8 cellular contexts compared by ENCODE assay signal in the genomic region with DNA sequence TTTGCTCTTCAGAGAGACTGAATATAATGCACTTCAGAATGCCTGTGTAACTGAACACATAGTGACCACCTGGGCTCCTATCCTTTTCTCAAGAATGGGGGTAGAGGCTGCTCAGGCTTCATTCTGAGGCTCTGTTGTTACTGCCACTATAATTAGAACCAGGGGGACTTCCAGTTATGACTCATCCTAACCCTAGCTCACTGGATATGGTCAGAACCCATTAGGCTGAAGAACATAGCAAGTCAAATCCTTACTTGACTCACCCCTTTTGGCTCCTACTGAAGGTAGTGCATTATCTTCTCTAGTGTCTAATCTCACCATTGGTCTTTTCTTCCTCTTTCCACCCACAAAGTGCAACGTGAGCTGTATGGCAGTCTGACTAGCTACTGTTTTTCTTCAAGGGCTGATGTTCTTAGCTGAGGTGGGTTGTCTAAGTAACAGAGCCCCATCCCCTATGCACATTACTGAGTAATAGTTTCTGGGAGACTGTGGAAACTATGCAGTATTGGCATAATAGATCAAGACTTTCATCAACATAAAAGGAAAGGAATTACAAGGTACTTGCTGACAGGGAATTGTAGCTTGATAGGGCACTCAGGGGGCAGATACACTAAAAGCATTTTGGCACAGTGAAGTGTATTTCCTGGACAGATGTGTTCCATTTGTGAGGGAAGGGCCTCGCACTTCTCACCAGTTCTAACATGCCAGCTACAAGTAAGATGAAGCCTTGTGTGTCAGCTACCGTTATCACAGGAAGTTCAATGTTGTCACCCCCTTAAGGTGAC.
DNase-seq lines count a peak whose midpoint lies in the region; ATAC-seq and TF ChIP-seq lines count a peak whose summit lies in the region.

No MANE protein-coding gene starts in this region.

- H3K9me3 ChIP-seq in uterus, result no peaks in the 10 kb centered on the region

- ATAC-seq in GM19452 (IDR thresholded peaks at IDR 0.05; ENCODE audit: unreplicated experiment) (peak; percentile 95), HG03442 (IDR thresholded peaks at IDR 0.05; ENCODE audit: unreplicated experiment) (peak; percentile 97)

- intact Hi-C loops in uterus (cut with DNase I; ENCODE audit: low total_unique reads), result no loop called here

- no peak for TF ChIP-seq CTCF in uterus (IDR thresholded peaks at IDR 0.05)

- H3K4me1 Mint-ChIP-seq in T-helper 2 cell treated with Interferon-gamma antibody and Interleukin-4, amounts not matched to agents 5 μg/mL and 100 μg/mL, for 36 hours (ENCODE audit: low read depth), result peaks cover 14% of the 10 kb centered on the region

- H3K4me1 ChIP-seq in uterus, result peaks cover 0 to 4% of the 10 kb centered on the region in 2 donors

- H3K27me3 ChIP-seq in uterus, result no peaks in the 10 kb centered on the region

- DNase-seq in GDM1 (lab: John Stamatoyannopoulos, UW) (peak; percentile 7), islet precursor cell (peak; percentile 76), HEK293T (ENCODE audit: extremely low spot score) (no peak), uterus (no peak), NCI-H2081 treated with DMSO at 0.1 percent for 48 hours (lab: John Stamatoyannopoulos, UW) (no peak)
- peak; percentile 64 for DNase-seq in T-helper 2 cell treated with Interferon-gamma antibody and Interleukin-4, amounts not matched to agents 5 μg/mL and 100 μg/mL, for 36 hours (ENCODE audit: low spot score)

- POLR2A ChIA-PET in HEK293T (lab: Yijun Ruan, JAX), result interaction anchor here (1.4 kb wide), 1 partner anchor 1096 kb away, joined by 3 read pairs; a partner anchor contains a TSS

- CTCF ChIA-PET in HEK293T (lab: Yijun Ruan, JAX), result no interaction called here

- peak overlapping the region; percentile 41 for H3K27ac Mint-ChIP-seq in T-helper 2 cell treated with Interferon-gamma antibody and Interleukin-4, amounts not matched to agents 5 μg/mL and 100 μg/mL, for 36 hours

- no peak overlapping the region for H3K27ac ChIP-seq in uterus

- TF ChIP-seq POLR2A in uterus (IDR thresholded peaks at IDR 0.05), result no peak

- H3K4me3 ChIP-seq in uterus, result no peak overlapping the region

- no peaks in the 10 kb centered on the region for H3K9me3 Mint-ChIP-seq in T-helper 2 cell treated with Interferon-gamma antibody and Interleukin-4, amounts not matched to agents 5 μg/mL and 100 μg/mL, for 36 hours

- no peaks in the 10 kb centered on the region for H3K36me3 Mint-ChIP-seq in T-helper 2 cell treated with Interferon-gamma antibody and Interleukin-4, amounts not matched to agents 5 μg/mL and 100 μg/mL, for 36 hours (ENCODE audit: low read depth)

- H3K27me3 Mint-ChIP-seq in T-helper 2 cell treated with Interferon-gamma antibody and Interleukin-4, amounts not matched to agents 5 μg/mL and 100 μg/mL, for 36 hours (ENCODE audit: low read depth), result no peaks in the 10 kb centered on the region

- H3K36me3 ChIP-seq in uterus, result no peaks in the 10 kb centered on the region

- H3K4me3 Mint-ChIP-seq in T-helper 2 cell treated with Interferon-gamma antibody and Interleukin-4, amounts not matched to agents 5 μg/mL and 100 μg/mL, for 36 hours, result no peak overlapping the region

TF ChIP-seq in HEK293T, 16 proteins besides CTCF, POLR2A, EP300 and RAD21:
- no peak for TF ChIP-seq ELF4 (IDR thresholded peaks at IDR 0.05)
- TF ChIP-seq HDGF (IDR thresholded peaks at IDR 0.05; ENCODE audit: borderline replicate concordance), result no peak
- TF ChIP-seq ARNT (IDR thresholded peaks at IDR 0.05), result no peak
- no peak for TF ChIP-seq NFRKB (IDR thresholded peaks at IDR 0.05)
- TF ChIP-seq ZNF384 (IDR thresholded peaks at IDR 0.05), result no peak
TF ChIP-seq in HEK293T: peak in this region for 0.

Comparison
In these comparisons a context has a peak if more than half of its experiments do, and no peak if none do; other contexts are left out.
1. DNase-seq: peak in GDM1 (single experiment), T-helper 2 cell treated with Interferon-gamma antibody and Interleukin-4, amounts not matched to agents 5 μg/mL and 100 μg/mL, for 36 hours (single experiment) and islet precursor cell (single experiment); none in HEK293T (single experiment), uterus (0 of 2) and NCI-H2081 treated with DMSO at 0.1 percent for 48 hours (single experiment).